Comparison of ENCODE assay signal across 8 cellular contexts in the genomic region with DNA sequence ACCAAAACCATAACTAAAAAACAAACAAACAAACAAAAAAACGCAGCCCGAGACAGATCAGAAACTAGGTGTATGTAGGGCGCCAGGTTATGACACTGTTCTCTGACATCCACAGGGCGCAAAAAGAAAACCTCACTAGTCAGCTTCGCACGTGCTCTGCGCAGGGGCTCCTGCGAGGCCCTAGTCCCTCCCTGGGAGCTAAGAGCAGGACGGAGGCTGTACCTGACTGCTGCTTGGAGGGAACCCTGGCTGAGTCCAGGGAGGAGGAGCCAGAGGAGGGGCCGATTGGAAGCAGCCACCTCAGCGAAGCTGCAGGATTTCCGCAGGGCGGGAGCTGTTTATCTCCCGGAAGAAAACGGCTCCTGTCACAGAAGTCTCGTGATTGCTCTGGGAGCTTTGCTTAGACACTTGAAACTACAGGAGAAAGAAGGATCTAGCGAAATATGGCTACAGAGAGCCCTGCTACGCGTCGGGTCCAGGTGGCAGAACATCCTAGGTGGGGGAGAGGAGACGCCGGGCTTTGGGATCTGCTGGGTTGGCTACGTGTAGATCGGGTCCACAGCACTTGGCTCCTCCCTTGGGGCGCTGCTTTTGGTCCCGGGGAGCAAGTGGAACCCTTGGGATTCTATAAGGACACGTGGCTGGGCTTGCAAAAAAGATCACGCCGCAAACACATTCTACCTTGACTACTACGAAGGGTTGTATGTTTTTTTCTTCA. TPM values are rescaled to one million over a fixed set of nuclear protein-coding genes. Genes with fewer than 3 reads are reported as not detected.
DNase-seq lines count a peak whose midpoint lies in the region; ATAC-seq and TF ChIP-seq lines count a peak whose summit lies in the region.

TSS of gene GALK2 (plus strand) at position 368 of the 718 bp plus-strand sequence. CDS start at position 444, 76 bp downstream.

- peaks cover 3% of the 10 kb centered on the region for H4K20me1 ChIP-seq in osteoblast (ENCODE audit: insufficient read depth, low read length)

- DNase-seq in GM04503 (ENCODE audit: low read depth) (peak; percentile 53), HFF-Myc (ENCODE audit: extremely low read depth, low read depth) (peak; percentile 56), NB4 (ENCODE audit: low read depth) (peak; percentile 93), glomerular visceral epithelial cell (ENCODE audit: extremely low spot score) (peak; percentile 89), osteoblast (ENCODE audit: insufficient read length, low spot score, missing footprints) (peak; percentile 85), thoracic aorta (ENCODE audit: low spot score) (no peak)
- DNase-seq in activated naive CD4-positive, alpha-beta T cell treated with anti-CD3 and anti-CD28 coated beads, Interleukin-2, amount 50 U/mL, for 72 hours (ENCODE audit: low spot score in 2 of 2), result peak; percentile 74 to 84

- peak within 1 kb of the TSS; percentile 94 for H2AFZ ChIP-seq in osteoblast (ENCODE audit: low read length)

- H3K4me1 ChIP-seq in osteoblast (ENCODE audit: insufficient read depth, low read length), result peaks cover 4% of the 10 kb centered on the region
- peaks cover 9 to 10% of the 10 kb centered on the region in 2 donors for H3K4me1 ChIP-seq in thoracic aorta (ENCODE audit: control insufficient read depth in 1 of 2, low read depth in 2 of 2)

- H3K27ac Mint-ChIP-seq in activated naive CD4-positive, alpha-beta T cell treated with anti-CD3 and anti-CD28 coated beads, Interleukin-2, amount 50 U/mL, for 72 hours, result peak within 1 kb of the TSS; percentile 94 to 99

- H3K9me3 ChIP-seq in osteoblast (ENCODE audit: low read depth, low read length), result no peaks in the 10 kb centered on the region
- H3K9me3 ChIP-seq in thoracic aorta, result no peaks in the 10 kb centered on the region

- no peaks in the 10 kb centered on the region for H3K36me3 ChIP-seq in osteoblast (ENCODE audit: insufficient read depth, low read length)
- no peaks in the 10 kb centered on the region for H3K36me3 ChIP-seq in thoracic aorta

- H3K4me3 ChIP-seq in HFF-Myc (replicated peaks; ENCODE audit: low read depth, low read length) (peak within 1 kb of the TSS; percentile 55), NB4 (ENCODE audit: low read depth, low read length) (peak within 1 kb of the TSS; percentile 92), osteoblast (ENCODE audit: insufficient read depth, low read length) (peak within 1 kb of the TSS; percentile 80), thoracic aorta (peak within 1 kb of the TSS; percentile 94)

- no peaks in the 10 kb centered on the region for H3K9me3 Mint-ChIP-seq in activated naive CD4-positive, alpha-beta T cell treated with anti-CD3 and anti-CD28 coated beads, Interleukin-2, amount 50 U/mL, for 72 hours

- ATAC-seq in SK-N-SH treated with all-trans-retinoic acid at 6 μM for 48 hours (peak; percentile 99), thoracic aorta (ENCODE audit: insufficient number of reproducible peaks, low FRiP score, low read depth) (peak; percentile 82)
- peak; percentile 99 to 100 for ATAC-seq in activated naive CD4-positive, alpha-beta T cell treated with anti-CD3 and anti-CD28 coated beads, Interleukin-2, amount 50 U/mL, for 72 hours

- peak within 1 kb of the TSS; percentile 83 for H3K4me2 ChIP-seq in osteoblast (ENCODE audit: insufficient read depth, low read length)

- TF ChIP-seq CTCF in HFF-Myc (IDR thresholded peaks at IDR 0.05; ENCODE audit: low read depth, low read length, missing control alignments) (no peak), NB4 (IDR thresholded peaks at IDR 0.05; ENCODE audit: low read depth, low read length) (no peak), osteoblast (IDR thresholded peaks at IDR 0.05; ENCODE audit: extremely low read depth, low read depth, low read length) (no peak), thoracic aorta (IDR thresholded peaks at IDR 0.05) (no peak)

- H3K79me2 ChIP-seq in osteoblast (ENCODE audit: insufficient read depth, low read length), result peaks cover 43% of the 10 kb centered on the region

- peaks cover 9 to 10% of the 10 kb centered on the region in 2 donors for H3K36me3 Mint-ChIP-seq in activated naive CD4-positive, alpha-beta T cell treated with anti-CD3 and anti-CD28 coated beads, Interleukin-2, amount 50 U/mL, for 72 hours

- H3K27ac ChIP-seq in osteoblast (ENCODE audit: low read depth, low read length), result peak within 1 kb of the TSS; percentile 78
- H3K27ac ChIP-seq in thoracic aorta, result peak within 1 kb of the TSS; percentile 31 to 73

- TF ChIP-seq POLR2A in NB4 (IDR thresholded peaks at IDR 0.05; ENCODE audit: extremely low read depth, insufficient read length), result peak; percentile 79

- no peaks in the 10 kb centered on the region for H3K27me3 ChIP-seq in osteoblast (ENCODE audit: insufficient read depth, low read length)
- H3K27me3 ChIP-seq in thoracic aorta (replicated peaks; ENCODE audit: insufficient read depth), result no peaks in the 10 kb centered on the region

TF ChIP-seq in SK-N-SH treated with all-trans-retinoic acid at 6 μM for 48 hours, 23 proteins besides CTCF, POLR2A, EP300 and RAD21:
- TF ChIP-seq ESRRG (CRISPR knock-in tag; IDR thresholded peaks at IDR 0.05) (no peak), PPARA (CRISPR knock-in tag; IDR thresholded peaks at IDR 0.05; ENCODE audit: borderline replicate concordance) (no peak), RARB (CRISPR knock-in tag; IDR thresholded peaks at IDR 0.05) (no peak), ARNTL (CRISPR knock-in tag; IDR thresholded peaks at IDR 0.05; ENCODE audit: borderline replicate concordance, low read depth) (no peak), ZC3H10 (CRISPR knock-in tag; IDR thresholded peaks at IDR 0.05) (no peak), ZFP30 (CRISPR knock-in tag; IDR thresholded peaks at IDR 0.05) (no peak)
- TF ChIP-seq, protein P1, sequence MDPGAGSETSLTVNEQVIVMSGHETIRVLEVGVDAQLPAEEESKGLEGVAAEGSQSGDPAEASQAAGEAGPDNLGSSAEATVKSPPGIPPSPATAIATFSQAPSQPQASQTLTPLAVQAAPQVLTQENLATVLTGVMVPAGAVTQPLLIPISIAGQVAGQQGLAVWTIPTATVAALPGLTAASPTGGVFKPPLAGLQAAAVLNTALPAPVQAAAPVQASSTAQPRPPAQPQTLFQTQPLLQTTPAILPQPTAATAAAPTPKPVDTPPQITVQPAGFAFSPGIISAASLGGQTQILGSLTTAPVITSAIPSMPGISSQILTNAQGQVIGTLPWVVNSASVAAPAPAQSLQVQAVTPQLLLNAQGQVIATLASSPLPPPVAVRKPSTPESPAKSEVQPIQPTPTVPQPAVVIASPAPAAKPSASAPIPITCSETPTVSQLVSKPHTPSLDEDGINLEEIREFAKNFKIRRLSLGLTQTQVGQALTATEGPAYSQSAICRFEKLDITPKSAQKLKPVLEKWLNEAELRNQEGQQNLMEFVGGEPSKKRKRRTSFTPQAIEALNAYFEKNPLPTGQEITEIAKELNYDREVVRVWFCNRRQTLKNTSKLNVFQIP (CRISPR knock-in tag; IDR thresholded peaks at IDR 0.05; ENCODE audit: borderline replicate concordance, low read depth), result no peak

RNA-seq across cellular contexts. Expression of gene GALK2, which starts in this region (rescaled TPM):
- total RNA-seq in activated naive CD4-positive, alpha-beta T cell treated with anti-CD3 and anti-CD28 coated beads, Interleukin-2, amount 50 U/mL, for 72 hours, result 10 to 100 TPM; 25.4 to 28.7 TPM
- total RNA-seq in osteoblast (44.2 and 53.0 TPM in 2 replicates), thoracic aorta (10 to 100 TPM; 22.9 to 35.9 TPM)
